In the genomic region with DNA sequence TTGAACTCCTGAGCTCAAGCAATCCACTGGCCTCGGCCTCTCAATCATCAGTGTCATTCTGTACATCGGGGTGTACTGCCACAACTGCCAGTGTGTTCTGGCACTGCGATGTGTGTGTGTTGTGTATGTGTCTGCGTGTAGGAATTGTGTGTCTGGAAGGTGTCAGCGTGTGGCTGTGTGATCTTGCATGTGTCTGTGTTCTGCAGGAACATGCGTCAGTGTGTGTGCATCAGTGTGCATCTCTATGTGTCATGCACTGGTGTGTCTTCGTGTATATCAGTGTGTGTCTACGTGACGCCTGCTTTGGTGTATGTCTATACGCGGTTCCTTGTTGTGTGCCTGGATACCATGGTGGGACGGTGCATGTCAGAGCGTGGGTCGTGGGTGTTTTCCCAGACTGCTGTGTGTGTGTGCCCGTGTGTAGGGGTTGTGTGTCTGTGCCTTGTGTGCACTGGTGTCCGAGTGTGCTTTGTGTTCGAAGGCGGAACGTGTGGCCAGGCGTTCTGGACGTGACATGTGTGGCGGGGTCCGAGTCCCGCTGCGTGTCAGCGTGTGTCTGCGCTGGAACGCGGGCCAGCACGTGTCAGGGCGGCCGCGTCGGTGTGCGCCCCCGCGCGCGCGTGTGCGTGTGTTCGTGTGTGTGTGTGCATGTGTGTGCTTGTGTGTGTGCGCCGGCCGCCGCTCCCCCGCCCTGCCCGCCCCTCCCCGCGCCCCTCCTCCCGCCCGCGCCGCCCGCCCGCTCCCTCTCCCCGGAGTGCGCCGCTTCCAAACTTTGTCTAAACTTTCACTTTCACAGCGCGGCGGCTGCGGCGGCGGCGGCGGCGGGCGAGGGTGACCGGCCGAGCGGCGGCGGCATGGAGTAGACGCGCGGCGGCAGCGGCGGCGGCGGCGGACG, we compare ENCODE assay signal across 8 cellular contexts. TPM values are rescaled to one million over a fixed set of nuclear protein-coding genes. Genes with fewer than 3 reads are reported as not detected.
A peak's percentile ranks its signal among the peaks of the same experiment; 100 is the strongest.
DNase-seq lines count a peak whose midpoint lies in the region; ATAC-seq, FAIRE-seq and TF ChIP-seq lines count a peak whose summit lies in the region.

Gene NFIX, plus strand, starts transcription at position 775 of the 895 bp plus-strand sequence. CDS start 363 bp downstream, outside the sequence.

- no peak within 1 kb of the TSS for H4K91ac ChIP-seq in neuronal stem cell (ENCODE audit: low read depth, low read length, poor library complexity)

- DNase-seq in GOT3 (lab: John Stamatoyannopoulos, UW) (peak; percentile 35), RPMI7951 (ENCODE audit: low read depth) (peak; percentile 69), frontal cortex (ENCODE audit: low spot score in 2 of 2) (peak; percentile 82 to 83), neuronal stem cell (ENCODE audit: low spot score) (no peak), type B pancreatic cell (ENCODE audit: extremely low spot score, unreplicated experiment) (no peak)
- peak; percentile 70 for DNase-seq in activated naive CD4-positive, alpha-beta T cell treated with anti-CD3 and anti-CD28 coated beads for 36 hours

- peak within 1 kb of the TSS; percentile 70 for H3K4me2 ChIP-seq in neuronal stem cell (ENCODE audit: insufficient read depth, low read length, poor library complexity, severe bottlenecking)

- H3K9ac ChIP-seq in neuronal stem cell (ENCODE audit: low read depth, low read length, poor library complexity), result peak within 1 kb of the TSS; percentile 84

- WGBS in neuronal stem cell (ENCODE audit: extremely low coverage in 2 of 2, insufficient read length in 2 of 2, insufficient replicate concordance in 1 of 2), 2 donors, result no CpG with 5 or more reads among the region's 84 CpGs

- FAIRE-seq in frontal cortex (lab: Jason Lieb, UNC), result no peak

- no peak for TF ChIP-seq CTCF in type B pancreatic cell (conservative IDR thresholded peaks at IDR 0.05)

- H3K36me3 Mint-ChIP-seq in activated naive CD4-positive, alpha-beta T cell treated with anti-CD3 and anti-CD28 coated beads for 36 hours (ENCODE audit: low read depth), result peaks cover 3% of the 10 kb centered on the region
- no peaks in the 10 kb centered on the region for H3K36me3 Mint-ChIP-seq in type B pancreatic cell

- H2BK120ac ChIP-seq in neuronal stem cell (ENCODE audit: low read depth, low read length), result no peak within 1 kb of the TSS

- H3K23ac ChIP-seq in neuronal stem cell (ENCODE audit: low read depth, low read length, poor library complexity), result peak within 1 kb of the TSS; percentile 96

- peak within 1 kb of the TSS; percentile 75 for H4K8ac ChIP-seq in neuronal stem cell (ENCODE audit: low read depth, low read length)

- peak within 1 kb of the TSS; percentile 56 for H2AFZ ChIP-seq in neuronal stem cell (ENCODE audit: low read length)

- H3K9me3 Mint-ChIP-seq in activated naive CD4-positive, alpha-beta T cell treated with anti-CD3 and anti-CD28 coated beads for 36 hours, result no peaks in the 10 kb centered on the region
- no peaks in the 10 kb centered on the region for H3K9me3 Mint-ChIP-seq in type B pancreatic cell

- peaks cover 3% of the 10 kb centered on the region for H3K79me1 ChIP-seq in neuronal stem cell (ENCODE audit: low read depth, low read length)

- peak within 1 kb of the TSS; percentile 61 for H3K18ac ChIP-seq in neuronal stem cell (ENCODE audit: low read length)

- H3K27me3 Mint-ChIP-seq in activated naive CD4-positive, alpha-beta T cell treated with anti-CD3 and anti-CD28 coated beads for 36 hours (ENCODE audit: low read depth), result no peaks in the 10 kb centered on the region
- peaks cover 81% of the 10 kb centered on the region for H3K27me3 Mint-ChIP-seq in type B pancreatic cell

- peak within 1 kb of the TSS; percentile 86 for H3K4me3 Mint-ChIP-seq in activated naive CD4-positive, alpha-beta T cell treated with anti-CD3 and anti-CD28 coated beads for 36 hours
- peak within 1 kb of the TSS; percentile 93 for H3K4me3 Mint-ChIP-seq in type B pancreatic cell

- H3K9me3 ChIP-seq in neuronal stem cell (replicated peaks in 1 of 2; ENCODE audit: control insufficient read depth in 2 of 2, insufficient read depth in 1 of 2, low read depth in 1 of 2, low read length in 2 of 2), result peaks cover 0 to 5% of the 10 kb centered on the region in 2 donors

- peaks cover 9% of the 10 kb centered on the region for H3K4me1 Mint-ChIP-seq in activated naive CD4-positive, alpha-beta T cell treated with anti-CD3 and anti-CD28 coated beads for 36 hours (ENCODE audit: low read depth)
- peaks cover 14% of the 10 kb centered on the region for H3K4me1 Mint-ChIP-seq in type B pancreatic cell (ENCODE audit: unreplicated experiment)

- H3K4me3 ChIP-seq in neuronal stem cell (ENCODE audit: low read length in 2 of 2), result peak within 1 kb of the TSS; percentile 36 to 67

- H3K27ac Mint-ChIP-seq in activated naive CD4-positive, alpha-beta T cell treated with anti-CD3 and anti-CD28 coated beads for 36 hours, result no peak within 1 kb of the TSS
- H3K27ac Mint-ChIP-seq in type B pancreatic cell, result peak within 1 kb of the TSS; percentile 44

- CTCF ChIA-PET in activated naive CD4-positive, alpha-beta T cell treated with anti-CD3 and anti-CD28 coated beads for 36 hours (lab: Charles Lee), result interaction anchor here (3.6 kb wide), 1 partner anchor 29 kb away, joined by 12 read pairs; no protein-coding TSS in a partner anchor

- peak within 1 kb of the TSS; percentile 95 for H2AK5ac ChIP-seq in neuronal stem cell (ENCODE audit: low read depth, low read length)

- no peaks in the 10 kb centered on the region for H3K36me3 ChIP-seq in neuronal stem cell (replicated peaks in 1 of 2; ENCODE audit: control insufficient read depth in 2 of 2, insufficient read depth in 2 of 2, low read length in 2 of 2)

- H3K27me3 ChIP-seq in neuronal stem cell (ENCODE audit: control insufficient read depth in 3 of 3, insufficient read depth in 3 of 3, low read depth in 1 of 3, low read length in 3 of 3), result peaks cover 28 to 87% (median 69%) of the 10 kb centered on the region in 3 experiments

- H3K4ac ChIP-seq in neuronal stem cell (ENCODE audit: low read length), result no peak within 1 kb of the TSS

- no peak within 1 kb of the TSS for H2BK12ac ChIP-seq in neuronal stem cell (ENCODE audit: low read length)

- intact Hi-C loops in activated naive CD4-positive, alpha-beta T cell treated with anti-CD3 and anti-CD28 coated beads for 36 hours (cut with micrococcal nuclease), result loop anchor here (2.0 kb wide), 1 partner anchor 18 kb away; no protein-coding TSS in a partner anchor

- H2BK15ac ChIP-seq in neuronal stem cell (ENCODE audit: low read length), result no peak within 1 kb of the TSS

- H3K27ac ChIP-seq in neuronal stem cell (replicated peaks; ENCODE audit: low read length), result no peak within 1 kb of the TSS

- ATAC-seq in HG03196 (IDR thresholded peaks at IDR 0.05; ENCODE audit: unreplicated experiment), result no peak
- no peak for ATAC-seq in HG02678 (IDR thresholded peaks at IDR 0.05; ENCODE audit: unreplicated experiment)

- no peak within 1 kb of the TSS for H2BK5ac ChIP-seq in neuronal stem cell (ENCODE audit: low read length)

- H3K4me1 ChIP-seq in neuronal stem cell (ENCODE audit: control insufficient read depth in 2 of 2, insufficient read depth in 1 of 2, low read depth in 1 of 2, low read length in 2 of 2), result peaks cover 4 to 10% of the 10 kb centered on the region in 2 donors

- peak within 1 kb of the TSS; percentile 94 for H3K14ac ChIP-seq in neuronal stem cell (ENCODE audit: low read length)

RNA-seq across cellular contexts. Expression of gene NFIX, which starts in this region (rescaled TPM):
- total RNA-seq in RPMI7951 (2014; rRNA removed; shearing (Covaris generic)), result 19.6 and 22.5 TPM in 2 replicates
- 1 to 10 TPM; 6.2 to 6.4 TPM for total RNA-seq in activated naive CD4-positive, alpha-beta T cell treated with anti-CD3 and anti-CD28 coated beads for 36 hours
- total RNA-seq in frontal cortex, result 41.6 TPM
- polyA plus RNA-seq in neuronal stem cell (2013, experiment 1 of 2), result 0.07 TPM
- 0.07 TPM for polyA plus RNA-seq in neuronal stem cell (2013, experiment 2 of 2)
- total RNA-seq in type B pancreatic cell (ENCODE audit: low replicate concordance), result 4.2 and 12.4 TPM in 2 replicates

Comparison
In these comparisons a context has a peak if more than half of its experiments do, and no peak if none do; other contexts are left out.
1. DNase-seq: peak in GOT3 (single experiment), RPMI7951 (single experiment), activated naive CD4-positive, alpha-beta T cell treated with anti-CD3 and anti-CD28 coated beads for 36 hours (single experiment) and frontal cortex (2 of 2); none in neuronal stem cell (single experiment) and type B pancreatic cell (single experiment).